In genomic region chr19:40567040-40567749, GRCh38 we compare ENCODE assay signal across 12 cellular contexts. TPM values are rescaled to one million over a fixed set of nuclear protein-coding genes. Genes with fewer than 3 reads are reported as not detected.
DNase-seq lines count a peak whose midpoint lies in the region; ATAC-seq and TF ChIP-seq lines count a peak whose summit lies in the region.
"Had no signal": no experiment of that assay in that cellular context is flagged by ENCODE, and none has a peak within 500 bp of the region (broad histone marks: within the 10 kb centered on the region; RNA-seq: fewer than 3 reads in every experiment).

No MANE protein-coding gene starts in this region.

- no peaks in the 10 kb centered on the region for H3K9me3 ChIP-seq in breast epithelium
- H3K9me3 ChIP-seq in ascending aorta: no peaks in the 10 kb centered on the region
- no peaks in the 10 kb centered on the region for H3K9me3 ChIP-seq in suprapubic skin
- H3K9me3 ChIP-seq: SJSA1 had no signal

- no peaks in the 10 kb centered on the region for H3K36me3 ChIP-seq in breast epithelium
- no peaks in the 10 kb centered on the region for H3K36me3 ChIP-seq in ascending aorta
- no peaks in the 10 kb centered on the region for H3K36me3 ChIP-seq in suprapubic skin
- H3K36me3 ChIP-seq: SJSA1 had no signal

- no peak overlapping the region for H3K27ac Mint-ChIP-seq in MCF 10A (ENCODE audit: low read depth, unreplicated experiment)
- H3K27ac Mint-ChIP-seq: CD14-positive monocyte had no signal

- H3K27ac ChIP-seq in breast epithelium: no peak overlapping the region
- H3K27ac ChIP-seq in ascending aorta: no peak overlapping the region
- no peak overlapping the region for H3K27ac ChIP-seq in suprapubic skin
- H3K27ac ChIP-seq: SJSA1 had no signal

- peaks cover 13% of the 10 kb centered on the region for H3K4me1 Mint-ChIP-seq in MCF 10A (ENCODE audit: insufficient read depth, unreplicated experiment)

- no peaks in the 10 kb centered on the region for H3K36me3 Mint-ChIP-seq in MCF 10A (ENCODE audit: insufficient read depth, unreplicated experiment)

- ATAC-seq in omental fat pad (ENCODE audit: low FRiP score): no peak
- no peak for ATAC-seq in GM21528 (IDR thresholded peaks at IDR 0.05; ENCODE audit: low FRiP score, unreplicated experiment)
- no peak for ATAC-seq in GM18858 (IDR thresholded peaks at IDR 0.05; ENCODE audit: unreplicated experiment)

- BruUV-seq in MCF 10A (replicated peaks; lab: Mats Ljungman, UMichigan): no TSS peak

- TF ChIP-seq CTCF in breast epithelium (IDR thresholded peaks at IDR 0.05) (no peak), MCF 10A (IDR thresholded peaks at IDR 0.05; ENCODE audit: unreplicated experiment) (no peak), ascending aorta (IDR thresholded peaks at IDR 0.05) (no peak), suprapubic skin (IDR thresholded peaks at IDR 0.05) (no peak), omental fat pad (IDR thresholded peaks at IDR 0.05) (no peak)

- CTCF ChIA-PET in MCF 10A (lab: Yijun Ruan, JAX): no interaction called here

- intact Hi-C loops in breast epithelium (cut with DNase I; ENCODE audit: low total_unique reads): no loop called here
- intact Hi-C loops in MCF 10A (cut with micrococcal nuclease): no loop called here
- intact Hi-C loops in ascending aorta (cut with DNase I): no loop called here

- TF ChIP-seq POLR2A in breast epithelium (IDR thresholded peaks at IDR 0.05): no peak
- TF ChIP-seq POLR2A in suprapubic skin (IDR thresholded peaks at IDR 0.05): no peak

- H3K9me3 Mint-ChIP-seq in MCF 10A (ENCODE audit: unreplicated experiment): no peaks in the 10 kb centered on the region

- no peaks in the 10 kb centered on the region for H3K27me3 Mint-ChIP-seq in MCF 10A (ENCODE audit: insufficient read depth, unreplicated experiment)

- no peak for TF ChIP-seq EP300 in suprapubic skin (IDR thresholded peaks at IDR 0.05)

- H3K27me3 ChIP-seq in breast epithelium (peaks cover 4 to 34% of the 10 kb centered on the region in 2 donors), ascending aorta (peaks cover 20% of the 10 kb centered on the region), suprapubic skin (peaks cover 35% of the 10 kb centered on the region)

- H3K4me1 ChIP-seq in breast epithelium: peaks cover 4 to 7% of the 10 kb centered on the region in 2 donors
- peaks cover 2 to 11% of the 10 kb centered on the region in 2 donors for H3K4me1 ChIP-seq in ascending aorta
- H3K4me1 ChIP-seq in suprapubic skin: peaks cover 21% of the 10 kb centered on the region

- H3K4me3 Mint-ChIP-seq in MCF 10A (ENCODE audit: unreplicated experiment): no peak overlapping the region

- DNase-seq in breast epithelium (ENCODE audit: low spot score in 2 of 2) (no peak), MCF 10A (ENCODE audit: unreplicated experiment) (no peak), ascending aorta (ENCODE audit: low spot score in 2 of 2) (no peak), iris pigment epithelial cell (ENCODE audit: low read depth) (peak; percentile 16), suprapubic skin (ENCODE audit: low spot score in 2 of 2) (no peak), omental fat pad (ENCODE audit: low spot score) (no peak)
- DNase-seq: dermis blood vessel endothelial cell, NCI-H1930 had no signal

- 37% methylated on average over 18 of the region's 20 CpGs for WGBS in suprapubic skin

- POLR2A ChIA-PET in MCF 10A (lab: Yijun Ruan, JAX): no interaction called here

- H3K4me3 ChIP-seq in breast epithelium (peak overlapping the region; percentile 14 to 54 (median 36)), ascending aorta (peak overlapping the region; percentile 40 to 56), suprapubic skin (peak overlapping the region; percentile 35)
- H3K4me3 ChIP-seq: SJSA1 had no signal

RNA-seq across cellular contexts. Expression of gene SHKBP1, which starts 9.5 kb away (rescaled TPM):
- total RNA-seq in breast epithelium (10 to 100 TPM; 25.8 to 42.9 (median 34.1) TPM), MCF 10A (2022) (41.5 and 44.0 TPM in 2 replicates), ascending aorta (192 TPM), suprapubic skin (10 to 100 TPM; 42.2 to 58.3 (median 51.1) TPM), omental fat pad (10 to 100 TPM; 37.0 to 87.5 (median 47.8) TPM)

RNA-seq across cellular contexts. Expression of gene LTBP4, which starts 34.0 kb away (rescaled TPM):
- 100 to 1,000 TPM in 1 of 3 donors, 10 to 100 TPM in 2; 52.7 to 130 (median 89.1) TPM for total RNA-seq in breast epithelium
- total RNA-seq in MCF 10A (2022): 76.4 and 103 TPM in 2 replicates
- total RNA-seq in ascending aorta: 691 TPM
- total RNA-seq in suprapubic skin: 100 to 1,000 TPM; 108 to 236 (median 121) TPM
- total RNA-seq in omental fat pad: 100 to 1,000 TPM in 3 of 4 donors, 10 to 100 TPM in 1; 73.5 to 197 (median 114) TPM
